ENCODE assay signal across 1 cellular context in genomic region chr10:15208221-15208620, GRCh38.
TF ChIP-seq lines count a peak whose summit lies in the region.

No MANE protein-coding gene starts in this region.

TF ChIP-seq in HepG2, 621 proteins besides CTCF, POLR2A, EP300 and RAD21:
- no peak for TF ChIP-seq ZNF781 (CRISPR knock-in tag; IDR thresholded peaks at IDR 0.05; ENCODE audit: borderline replicate concordance, not compliant biosample characterization)
- TF ChIP-seq ZNF773 (CRISPR knock-in tag; IDR thresholded peaks at IDR 0.05; ENCODE audit: borderline replicate concordance), result no peak
- no peak for TF ChIP-seq ELF3 (CRISPR knock-in tag; IDR thresholded peaks at IDR 0.05)
- TF ChIP-seq, protein P1, sequence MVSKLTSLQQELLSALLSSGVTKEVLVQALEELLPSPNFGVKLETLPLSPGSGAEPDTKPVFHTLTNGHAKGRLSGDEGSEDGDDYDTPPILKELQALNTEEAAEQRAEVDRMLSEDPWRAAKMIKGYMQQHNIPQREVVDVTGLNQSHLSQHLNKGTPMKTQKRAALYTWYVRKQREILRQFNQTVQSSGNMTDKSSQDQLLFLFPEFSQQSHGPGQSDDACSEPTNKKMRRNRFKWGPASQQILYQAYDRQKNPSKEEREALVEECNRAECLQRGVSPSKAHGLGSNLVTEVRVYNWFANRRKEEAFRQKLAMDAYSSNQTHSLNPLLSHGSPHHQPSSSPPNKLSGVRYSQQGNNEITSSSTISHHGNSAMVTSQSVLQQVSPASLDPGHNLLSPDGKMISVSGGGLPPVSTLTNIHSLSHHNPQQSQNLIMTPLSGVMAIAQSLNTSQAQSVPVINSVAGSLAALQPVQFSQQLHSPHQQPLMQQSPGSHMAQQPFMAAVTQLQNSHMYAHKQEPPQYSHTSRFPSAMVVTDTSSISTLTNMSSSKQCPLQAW (CRISPR knock-in tag; IDR thresholded peaks at IDR 0.05), result no peak
- TF ChIP-seq HMG20B (CRISPR knock-in tag; conservative IDR thresholded peaks at IDR 0.05), result no peak
- TF ChIP-seq CENPX (CRISPR knock-in tag; IDR thresholded peaks at IDR 0.05), result no peak
- TF ChIP-seq BCL6 (CRISPR knock-in tag; IDR thresholded peaks at IDR 0.05), result no peak
- TF ChIP-seq NFKB2 (CRISPR knock-in tag; IDR thresholded peaks at IDR 0.05; ENCODE audit: borderline replicate concordance), result no peak
- TF ChIP-seq AGO1 (IDR thresholded peaks at IDR 0.05; ENCODE audit: low read depth, low read length, poor library complexity, severe bottlenecking), result no peak
- TF ChIP-seq ZNF616 (CRISPR knock-in tag; IDR thresholded peaks at IDR 0.05; ENCODE audit: low read depth), result no peak
- TF ChIP-seq NAIF1 (CRISPR knock-in tag; IDR thresholded peaks at IDR 0.05; ENCODE audit: borderline replicate concordance), result no peak
- TF ChIP-seq ZNF101 (CRISPR knock-in tag; IDR thresholded peaks at IDR 0.05; ENCODE audit: borderline replicate concordance, low read depth), result no peak
- no peak for TF ChIP-seq MBNL3 (CRISPR knock-in tag; conservative IDR thresholded peaks at IDR 0.05)
- no peak for TF ChIP-seq HNRNPLL (IDR thresholded peaks at IDR 0.05; ENCODE audit: low read depth, low read length, poor library complexity, severe bottlenecking)
